1 cellular context compared by ENCODE assay signal in genomic region chr7:139131622-139132021, GRCh38.
TF ChIP-seq lines count a peak whose summit lies in the region.

No MANE protein-coding gene starts in this region.

TF ChIP-seq in GM23338, 12 proteins besides CTCF, POLR2A, EP300 and RAD21:
- TF ChIP-seq ZNF462 (CRISPR knock-in tag; IDR thresholded peaks at IDR 0.05) (no peak), ZNF114 (CRISPR knock-in tag; IDR thresholded peaks at IDR 0.05) (no peak), EZH2phosphoT487 (IDR thresholded peaks at IDR 0.05; ENCODE audit: unreplicated experiment) (no peak), CREB1 (CRISPR knock-in tag; IDR thresholded peaks at IDR 0.05; ENCODE audit: low read depth) (no peak), STAT1 (IDR thresholded peaks at IDR 0.05; ENCODE audit: unreplicated experiment) (no peak), JUNB (IDR thresholded peaks at IDR 0.05; ENCODE audit: unreplicated experiment) (no peak)
